ENCODE assay signal across 16 cellular contexts in the genomic region with DNA sequence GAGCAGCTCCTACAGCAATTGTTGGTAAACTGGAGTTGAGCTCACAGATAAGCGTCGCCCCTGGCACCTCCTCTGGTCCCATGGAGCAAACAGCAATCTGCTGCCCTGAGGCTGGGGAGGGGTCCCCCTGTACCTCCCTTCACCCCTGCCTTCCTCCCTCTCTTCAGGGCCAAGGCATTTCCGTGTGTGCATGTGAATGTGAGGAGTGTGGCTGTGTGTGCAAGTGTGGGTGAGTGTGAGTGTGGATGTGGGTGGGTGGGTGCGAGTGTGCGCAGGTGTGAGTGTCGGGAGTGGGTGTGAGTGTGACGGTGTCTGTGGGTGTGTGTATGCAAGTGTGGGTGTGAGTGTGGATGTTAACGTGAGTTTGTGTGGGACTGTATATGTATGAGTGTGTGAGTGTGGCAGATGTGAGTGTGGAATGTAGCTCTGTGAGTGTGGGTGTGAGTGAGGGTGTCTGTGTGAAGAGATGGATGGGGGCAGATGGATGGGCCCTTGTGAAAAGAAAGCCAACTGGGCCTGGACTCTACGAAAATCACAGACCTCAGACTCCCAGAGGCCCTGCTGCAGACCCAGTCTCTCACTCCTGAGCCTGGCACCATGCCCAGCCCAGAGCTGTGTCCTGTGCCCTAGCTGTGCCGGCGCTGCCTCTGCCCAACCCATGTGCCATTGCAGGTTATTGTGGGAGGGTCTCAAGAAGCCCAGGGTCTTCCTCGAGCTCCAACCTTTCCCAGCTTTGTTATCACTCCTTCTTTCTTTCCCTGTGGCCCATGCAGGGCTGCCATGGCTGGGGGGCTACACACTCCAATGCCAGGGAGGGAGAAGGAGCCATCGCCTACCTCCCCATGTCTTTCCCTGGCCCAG.
DNase-seq lines count a peak whose midpoint lies in the region; ATAC-seq and TF ChIP-seq lines count a peak whose summit lies in the region.
"Had no signal": no experiment of that assay in that cellular context is flagged by ENCODE, and none has a peak within 500 bp of the region (broad histone marks: within the 10 kb centered on the region; RNA-seq: fewer than 3 reads in every experiment).

No MANE protein-coding gene starts in this region.

- H3K4me3 Mint-ChIP-seq in GM23338, result no peak overlapping the region
- H3K4me3 Mint-ChIP-seq in endodermal cell, result no peak overlapping the region
- H3K4me3 Mint-ChIP-seq: B cell had no signal

- H3K4me2 ChIP-seq in GM23338, result peak overlapping the region; percentile 64; the same call in 1 of the 2 replicates

- H3K79me2 ChIP-seq in GM23338 (replicated peaks; ENCODE audit: insufficient read depth), result no peaks in the 10 kb centered on the region

- no peaks in the 10 kb centered on the region for H3F3A ChIP-seq in GM23338 (replicated peaks; ENCODE audit: low read depth)

- H3K9ac ChIP-seq in HUES64 (ENCODE audit: low read depth, low read length) (0 out of 2 replicates have a peak overlapping the region, but pooled peaks have one; percentile 6), endodermal cell (ENCODE audit: extremely low read depth, low read length, poor library complexity, severe bottlenecking) (no peak overlapping the region)

- H3K9me3 ChIP-seq in HUES64 (ENCODE audit: insufficient read depth, low read depth, low read length), result no peaks in the 10 kb centered on the region
- H3K9me3 ChIP-seq in endodermal cell (ENCODE audit: control insufficient read depth, low read length), result no peaks in the 10 kb centered on the region
- H3K9me3 ChIP-seq: Caco-2, HAP-1 had no signal

- H3K4me1 ChIP-seq in GM23338 (ENCODE audit: insufficient read depth) (peaks cover 19% of the 10 kb centered on the region), HUES64 (ENCODE audit: insufficient read depth, low read length) (peaks cover 14% of the 10 kb centered on the region; the same call in 1 of the 2 replicates), endodermal cell (ENCODE audit: control insufficient read depth, insufficient read depth, low read length) (no peaks in the 10 kb centered on the region)
- H3K4me1 ChIP-seq: Caco-2 had no signal

- H3K27me3 ChIP-seq in GM23338 (ENCODE audit: insufficient read depth) (no peaks in the 10 kb centered on the region), HUES64 (ENCODE audit: insufficient read depth, low read length) (no peaks in the 10 kb centered on the region), endodermal cell (ENCODE audit: control insufficient read depth, insufficient read depth, low read length, poor library complexity, severe bottlenecking) (no peaks in the 10 kb centered on the region)

- H3K9me2 ChIP-seq in GM23338 (ENCODE audit: insufficient read depth), result no peaks in the 10 kb centered on the region

- no peaks in the 10 kb centered on the region for H3K9me3 Mint-ChIP-seq in GM23338
- no peaks in the 10 kb centered on the region for H3K9me3 Mint-ChIP-seq in endodermal cell

- H3K4me1 Mint-ChIP-seq in GM23338, result peaks cover 32% of the 10 kb centered on the region
- H3K4me1 Mint-ChIP-seq in endodermal cell, result no peaks in the 10 kb centered on the region

- TF ChIP-seq CTCF in GM23338 (conservative IDR thresholded peaks at IDR 0.05; ENCODE audit: low read depth in 2 of 2), result no peak
- no peak for TF ChIP-seq CTCF in endodermal cell (conservative IDR thresholded peaks at IDR 0.05)

- 84% methylated on average over 12 of the region's 13 CpGs for WGBS in HUES64
- 79 to 85% methylated on average over 3 to 12 of the region's 13 CpGs for WGBS in endodermal cell (ENCODE audit: insufficient coverage in 1 of 2, insufficient read length in 1 of 2), 2 experiments

- no peak overlapping the region for H3K27ac ChIP-seq in GM23338 (ENCODE audit: low read depth)
- peak overlapping the region; percentile 73; the same call in 1 of the 2 replicates for H3K27ac ChIP-seq in HUES64 (ENCODE audit: low read depth, low read length)
- no peak overlapping the region for H3K27ac ChIP-seq in endodermal cell (ENCODE audit: low read depth, low read length)

- no peak for DNase-seq in GM23338 (ENCODE audit: low spot score)
- peak; percentile 38 for DNase-seq in endodermal cell
- peak; percentile 64 for DNase-seq in pons (ENCODE audit: low spot score)
- DNase-seq in NCI-H2081 (lab: John Stamatoyannopoulos, UW), result no peak
- DNase-seq in middle frontal gyrus (ENCODE audit: extremely low spot score, low spot score), result no peak
- DNase-seq: Caco-2, EL, KBM-7, NCI-H2081 treated with DMSO at 0.1 percent for 48 hours, NCI-H748 treated with DMSO at 0.1 percent for 48 hours, PC-3 had no signal

- H3K27ac Mint-ChIP-seq in GM23338 (peak overlapping the region; percentile 30; the same call in 1 of the 2 replicates), endodermal cell (no peak overlapping the region)
- H3K27ac Mint-ChIP-seq: B cell had no signal

- H3K4me3 ChIP-seq in GM23338, result no peak overlapping the region
- H3K4me3 ChIP-seq in HUES64 (ENCODE audit: low read length), result no peak overlapping the region
- no peak overlapping the region for H3K4me3 ChIP-seq in endodermal cell (ENCODE audit: low read length)
- H3K4me3 ChIP-seq: HAP-1 had no signal

- H3K36me3 Mint-ChIP-seq in GM23338 (ENCODE audit: low read depth) (peaks cover 2% of the 10 kb centered on the region; the same call in 1 of the 3 replicates), endodermal cell (ENCODE audit: low read depth) (no peaks in the 10 kb centered on the region)

- H3K27me3 Mint-ChIP-seq in GM23338 (ENCODE audit: insufficient read depth, low read depth, poor library complexity) (peaks cover 15% of the 10 kb centered on the region), endodermal cell (ENCODE audit: insufficient read depth) (peaks cover 6% of the 10 kb centered on the region)

- no peaks in the 10 kb centered on the region for H4K20me1 ChIP-seq in GM23338 (replicated peaks; ENCODE audit: insufficient read depth)

- H2AFZ ChIP-seq in GM23338, result peak overlapping the region; percentile 76; the same call in 1 of the 2 replicates

- H3K36me3 ChIP-seq in GM23338 (ENCODE audit: insufficient read depth) (no peaks in the 10 kb centered on the region), HUES64 (ENCODE audit: insufficient read depth, low read length) (no peaks in the 10 kb centered on the region), endodermal cell (ENCODE audit: control insufficient read depth, insufficient read depth, low read length) (no peaks in the 10 kb centered on the region)
- H3K36me3 ChIP-seq: HAP-1 had no signal

- ATAC-seq in GM23338, result peak; percentile 8
- no peak for ATAC-seq in GM18909 (IDR thresholded peaks at IDR 0.05; ENCODE audit: poor library complexity, unreplicated experiment)
- ATAC-seq: activated CD4-positive, CD25-positive, alpha-beta regulatory T cell treated with anti-CD3 and anti-CD28 coated beads, Interleukin-2, amount 50 U/mL, for 24 hours; PC-3 had no signal

TF ChIP-seq in GM23338, 12 proteins besides CTCF, POLR2A, EP300 and RAD21 (continues in another document):
- TF ChIP-seq EZH2phosphoT487 (IDR thresholded peaks at IDR 0.05; ENCODE audit: unreplicated experiment) (no peak), NANOG (IDR thresholded peaks at IDR 0.05; ENCODE audit: borderline replicate concordance) (no peak), ZNF331 (CRISPR knock-in tag; IDR thresholded peaks at IDR 0.05; ENCODE audit: low read depth) (no peak)
- TF ChIP-seq, protein P1, sequence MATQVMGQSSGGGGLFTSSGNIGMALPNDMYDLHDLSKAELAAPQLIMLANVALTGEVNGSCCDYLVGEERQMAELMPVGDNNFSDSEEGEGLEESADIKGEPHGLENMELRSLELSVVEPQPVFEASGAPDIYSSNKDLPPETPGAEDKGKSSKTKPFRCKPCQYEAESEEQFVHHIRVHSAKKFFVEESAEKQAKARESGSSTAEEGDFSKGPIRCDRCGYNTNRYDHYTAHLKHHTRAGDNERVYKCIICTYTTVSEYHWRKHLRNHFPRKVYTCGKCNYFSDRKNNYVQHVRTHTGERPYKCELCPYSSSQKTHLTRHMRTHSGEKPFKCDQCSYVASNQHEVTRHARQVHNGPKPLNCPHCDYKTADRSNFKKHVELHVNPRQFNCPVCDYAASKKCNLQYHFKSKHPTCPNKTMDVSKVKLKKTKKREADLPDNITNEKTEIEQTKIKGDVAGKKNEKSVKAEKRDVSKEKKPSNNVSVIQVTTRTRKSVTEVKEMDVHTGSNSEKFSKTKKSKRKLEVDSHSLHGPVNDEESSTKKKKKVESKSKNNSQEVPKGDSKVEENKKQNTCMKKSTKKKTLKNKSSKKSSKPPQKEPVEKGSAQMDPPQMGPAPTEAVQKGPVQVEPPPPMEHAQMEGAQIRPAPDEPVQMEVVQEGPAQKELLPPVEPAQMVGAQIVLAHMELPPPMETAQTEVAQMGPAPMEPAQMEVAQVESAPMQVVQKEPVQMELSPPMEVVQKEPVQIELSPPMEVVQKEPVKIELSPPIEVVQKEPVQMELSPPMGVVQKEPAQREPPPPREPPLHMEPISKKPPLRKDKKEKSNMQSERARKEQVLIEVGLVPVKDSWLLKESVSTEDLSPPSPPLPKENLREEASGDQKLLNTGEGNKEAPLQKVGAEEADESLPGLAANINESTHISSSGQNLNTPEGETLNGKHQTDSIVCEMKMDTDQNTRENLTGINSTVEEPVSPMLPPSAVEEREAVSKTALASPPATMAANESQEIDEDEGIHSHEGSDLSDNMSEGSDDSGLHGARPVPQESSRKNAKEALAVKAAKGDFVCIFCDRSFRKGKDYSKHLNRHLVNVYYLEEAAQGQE (IDR thresholded peaks at IDR 0.05; ENCODE audit: unreplicated experiment), result no peak

Comparison
In these comparisons a context has a peak if more than half of its experiments do, and no peak if none do; other contexts are left out.
1. DNase-seq: peak in endodermal cell (single experiment) and pons (single experiment); none in GM23338 (single experiment), NCI-H2081 (0 of 2) and middle frontal gyrus (single experiment).